In the genomic region with DNA sequence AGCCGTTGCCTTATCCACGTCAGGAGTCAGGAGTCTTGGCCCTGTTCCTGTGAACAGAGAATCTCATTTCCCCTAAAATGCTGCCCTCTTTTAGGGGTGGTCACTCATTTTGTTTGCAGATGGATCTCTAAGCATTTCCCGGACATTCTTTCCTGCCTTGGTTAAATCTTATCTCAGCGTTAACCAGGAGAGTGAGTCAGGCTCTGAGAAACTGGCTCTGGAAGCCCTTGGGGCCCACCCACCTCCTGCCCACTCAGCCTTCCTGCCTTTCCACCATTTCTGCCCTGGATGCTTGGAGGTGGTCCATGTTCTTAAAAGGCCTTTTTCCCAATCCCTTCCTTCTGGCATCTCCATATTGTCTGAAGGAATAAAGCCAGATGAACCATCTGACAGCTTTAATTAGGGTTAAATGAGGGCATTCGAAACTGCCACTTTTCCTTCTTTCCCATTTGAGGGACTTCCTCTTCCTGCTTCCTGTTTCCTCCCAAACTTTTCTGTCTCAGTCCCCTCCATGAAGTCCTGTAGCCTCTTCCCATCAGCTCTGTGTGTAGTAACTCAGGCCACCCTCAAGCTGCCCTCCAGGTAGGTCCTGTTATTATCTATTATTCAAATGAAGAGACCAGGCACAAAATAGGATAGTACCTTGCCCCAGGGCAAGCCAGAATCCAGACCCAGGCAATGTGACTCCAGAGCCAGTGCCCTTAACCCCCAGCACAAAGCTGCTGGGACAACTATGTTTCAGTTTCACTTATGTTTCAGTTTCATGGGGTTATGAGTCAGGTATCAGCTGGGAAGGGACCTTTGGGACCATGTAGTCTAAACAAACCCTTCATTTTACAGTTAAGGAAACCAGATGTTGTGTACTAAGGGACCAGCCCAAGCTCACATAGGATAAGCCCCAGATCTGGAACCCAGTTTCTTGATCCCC, we compare ENCODE assay signal across 9 cellular contexts. TPM values are rescaled to one million over a fixed set of nuclear protein-coding genes. Genes with fewer than 3 reads are reported as not detected.
A peak's percentile ranks its signal among the peaks of the same experiment; 100 is the strongest.
DNase-seq lines count a peak whose midpoint lies in the region; ATAC-seq and TF ChIP-seq lines count a peak whose summit lies in the region.
"Had no signal": no experiment of that assay in that cellular context is flagged by ENCODE, and none has a peak within 500 bp of the region (broad histone marks: within the 10 kb centered on the region; RNA-seq: fewer than 3 reads in every experiment).

No MANE protein-coding gene starts in this region.

- peak; percentile 90 for ATAC-seq in GM19351 (IDR thresholded peaks at IDR 0.05; ENCODE audit: unreplicated experiment)
- ATAC-seq in HG03354 (IDR thresholded peaks at IDR 0.05; ENCODE audit: poor library complexity, severe bottlenecking, unreplicated experiment): peak; percentile 90
- peak; percentile 95 for ATAC-seq in activated B cell treated with CpG ODN at 0.5 μM for 24 hours (ENCODE audit: low read depth)

- DNase-seq in CD1c-positive myeloid dendritic cell (ENCODE audit: extremely low spot score) (peak; percentile 62), activated B cell treated with CpG ODN at 0.5 μM for 24 hours (no peak), fibroblast of pulmonary artery (ENCODE audit: low read depth) (peak; percentile 87), smooth muscle cell of the brain vasculature (ENCODE audit: low read depth, low spot score) (peak; percentile 46), NCI-H1694 treated with DMSO at 0.1 percent for 48 hours (lab: John Stamatoyannopoulos, UW) (no peak), NCI-H2081 treated with DMSO at 0.1 percent for 48 hours (lab: John Stamatoyannopoulos, UW) (no peak)
- DNase-seq: pancreas had no signal

- peak overlapping the region; percentile 62 for H3K4me3 Mint-ChIP-seq in activated B cell treated with CpG ODN at 0.5 μM for 24 hours

- peaks cover 57% of the 10 kb centered on the region for H3K4me1 Mint-ChIP-seq in activated B cell treated with CpG ODN at 0.5 μM for 24 hours

- peak overlapping the region; percentile 74 for H3K27ac Mint-ChIP-seq in activated B cell treated with CpG ODN at 0.5 μM for 24 hours

- CTCF ChIA-PET in activated B cell treated with CpG ODN at 0.5 μM for 24 hours (lab: Charles Lee): interaction anchor here (0.8 to 1.2 kb wide), 2 partner anchors 34 to 149 kb away, joined by 3 read pairs; no protein-coding TSS in a partner anchor

- POLR2A ChIA-PET in activated B cell treated with CpG ODN at 0.5 μM for 24 hours (lab: Charles Lee): interaction anchor here (0.6 to 1.3 kb wide), 3 partner anchors 9 to 662 kb away, joined by 3 to 17 read pairs (median 3); partner anchors contain the start of gene HK2

- no peaks in the 10 kb centered on the region for H3K9me3 Mint-ChIP-seq in activated B cell treated with CpG ODN at 0.5 μM for 24 hours

- H3K27me3 Mint-ChIP-seq in activated B cell treated with CpG ODN at 0.5 μM for 24 hours: no peaks in the 10 kb centered on the region

- intact Hi-C loops in activated B cell treated with CpG ODN at 0.5 μM for 24 hours (cut with micrococcal nuclease): loop anchor here (1.0 kb wide), 1 partner anchor 8 kb away; no protein-coding TSS in a partner anchor

- no peaks in the 10 kb centered on the region for H3K36me3 Mint-ChIP-seq in activated B cell treated with CpG ODN at 0.5 μM for 24 hours (ENCODE audit: low read depth)

- H3K4me3 ChIP-seq in fibroblast of pulmonary artery (replicated peaks; ENCODE audit: low read depth, low read length): no peak overlapping the region
- H3K4me3 ChIP-seq: pancreas had no signal

- no peak for TF ChIP-seq CTCF in activated B cell treated with CpG ODN at 0.5 μM for 24 hours (IDR thresholded peaks at IDR 0.05)
- TF ChIP-seq CTCF in fibroblast of pulmonary artery (IDR thresholded peaks at IDR 0.05; ENCODE audit: low read length, missing control alignments): no peak

RNA-seq across cellular contexts. Expression of gene HK2, which starts 9.7 kb away (rescaled TPM):
- 14.5 and 15.3 TPM in 2 replicates for total RNA-seq in activated B cell treated with CpG ODN at 0.5 μM for 24 hours

Comparison
In these comparisons a context has a peak if more than half of its experiments do, and no peak if none do; other contexts are left out.
1. DNase-seq: peak in CD1c-positive myeloid dendritic cell (single experiment), fibroblast of pulmonary artery (single experiment) and smooth muscle cell of the brain vasculature (single experiment); none in activated B cell treated with CpG ODN at 0.5 μM for 24 hours (single experiment), NCI-H1694 treated with DMSO at 0.1 percent for 48 hours (single experiment) and NCI-H2081 treated with DMSO at 0.1 percent for 48 hours (single experiment).
2. Peak in every context shown above with its lines, with median percentiles within 50 percentile points of each other: ATAC-seq.